18 cellular contexts compared by ENCODE assay signal in the genomic region with DNA sequence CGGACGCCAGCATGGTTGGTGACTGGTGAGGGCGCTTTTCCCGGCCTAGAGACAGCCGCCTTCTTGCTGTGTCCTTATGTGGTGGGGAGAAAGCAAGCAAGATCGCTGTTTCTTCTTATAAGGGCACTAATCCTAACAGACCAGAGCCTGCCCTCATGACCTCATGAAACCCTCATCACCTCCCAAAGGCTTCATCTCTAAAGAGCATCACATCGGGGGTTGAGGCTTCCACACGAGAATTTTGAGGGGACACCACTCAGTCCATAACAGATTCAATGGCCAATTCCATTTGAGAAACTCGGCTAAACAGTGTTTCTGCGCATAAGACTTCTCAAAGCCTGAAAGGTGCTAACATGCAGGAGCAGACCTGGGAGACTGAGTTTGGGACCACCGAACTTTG. TPM values are rescaled to one million over a fixed set of nuclear protein-coding genes. Genes with fewer than 3 reads are reported as not detected.
DNase-seq lines count a peak whose midpoint lies in the region; ATAC-seq and TF ChIP-seq lines count a peak whose summit lies in the region.
"Had no signal": no experiment of that assay in that cellular context is flagged by ENCODE, and none has a peak within 500 bp of the region (broad histone marks: within the 10 kb centered on the region; RNA-seq: fewer than 3 reads in every experiment).

No MANE protein-coding gene starts in this region.

- no peaks in the 10 kb centered on the region for H3K36me3 ChIP-seq in tibial artery

- H3K9me3 Mint-ChIP-seq in osteocyte (ENCODE audit: unreplicated experiment), result no peaks in the 10 kb centered on the region
- H3K9me3 Mint-ChIP-seq: activated CD4-positive, alpha-beta memory T cell treated with anti-CD3 and anti-CD28 coated beads for 36 hours; activated naive CD4-positive, alpha-beta T cell treated with anti-CD3 and anti-CD28 coated beads for 36 hours had no signal

- peak overlapping the region; percentile 12 for H3K4me3 ChIP-seq in coronary artery
- H3K4me3 ChIP-seq in tibial artery, result no peak overlapping the region
- H3K4me3 ChIP-seq: lung had no signal

- TF ChIP-seq CTCF in VCaP (conservative IDR thresholded peaks at IDR 0.05) (no peak), coronary artery (IDR thresholded peaks at IDR 0.05) (no peak), osteocyte (IDR thresholded peaks at IDR 0.05) (no peak), tibial artery (IDR thresholded peaks at IDR 0.05) (no peak)

- intact Hi-C loops in tibial artery (cut with DNase I; ENCODE audit: low total_unique reads), result no loop called here

- H3K27me3 ChIP-seq in tibial artery, result no peaks in the 10 kb centered on the region

- H3K4me1 Mint-ChIP-seq in osteocyte (ENCODE audit: unreplicated experiment), result peaks cover 95% of the 10 kb centered on the region

- no peak overlapping the region for H3K4me3 Mint-ChIP-seq in osteocyte (ENCODE audit: unreplicated experiment)
- H3K4me3 Mint-ChIP-seq: activated CD4-positive, alpha-beta memory T cell treated with anti-CD3 and anti-CD28 coated beads for 36 hours; activated naive CD4-positive, alpha-beta T cell treated with anti-CD3 and anti-CD28 coated beads for 36 hours had no signal

- peaks cover 5 to 93% (median 68%) of the 10 kb centered on the region in 4 donors for H3K4me1 ChIP-seq in tibial artery

- H3K36me3 Mint-ChIP-seq in osteocyte (ENCODE audit: unreplicated experiment), result peaks cover 37% of the 10 kb centered on the region
- H3K36me3 Mint-ChIP-seq: activated CD4-positive, alpha-beta memory T cell treated with anti-CD3 and anti-CD28 coated beads for 36 hours had no signal

- H3K27ac ChIP-seq in VCaP (peak overlapping the region; percentile 39), coronary artery (peak overlapping the region; percentile 81 to 90), tibial artery (peak overlapping the region; percentile 70 to 72)
- H3K27ac ChIP-seq: HL-60, WERI-Rb-1 had no signal

- DNase-seq in coronary artery (ENCODE audit: low spot score) (peak; percentile 74), osteocyte (ENCODE audit: extremely low spot score, unreplicated experiment) (no peak), tibial artery (no peak), T-helper 1 cell (no peak), SKM-1 (lab: John Stamatoyannopoulos, UW; ENCODE audit: unreplicated experiment) (no peak)
- DNase-seq: activated CD4-positive, alpha-beta memory T cell treated with anti-CD3 and anti-CD28 coated beads for 36 hours; activated naive CD4-positive, alpha-beta T cell treated with anti-CD3 and anti-CD28 coated beads for 36 hours; dermis blood vessel endothelial cell; erythroblast; NCI-H1694 treated with DMSO at 0.1 percent for 48 hours; NCI-H345; stimulated activated CD4-positive, alpha-beta T cell treated with anti-CD3 and anti-CD28 coated beads, Interleukin-1b, Interleukin-23, amount 100 ng/mL, for 48 hours; stimulated activated naive CD8-positive, alpha-beta T cell treated with anti-CD3 and anti-CD28 coated beads, Interleukin-15, Interleukin-2, amounts not matched to agents 100 U/mL and 50 U/mL, for 24 hours; WERI-Rb-1 had no signal

- H3K9me3 ChIP-seq in tibial artery, result no peaks in the 10 kb centered on the region

- no peak for ATAC-seq in GM18868 (IDR thresholded peaks at IDR 0.05; ENCODE audit: unreplicated experiment)
- ATAC-seq: stimulated activated naive CD8-positive, alpha-beta T cell treated with anti-CD3 and anti-CD28 coated beads, Interleukin-15, Interleukin-2, amounts not matched to agents 100 U/mL and 50 U/mL, for 24 hours had no signal

- no peaks in the 10 kb centered on the region for H3K27me3 Mint-ChIP-seq in osteocyte (ENCODE audit: unreplicated experiment)
- H3K27me3 Mint-ChIP-seq: activated CD4-positive, alpha-beta memory T cell treated with anti-CD3 and anti-CD28 coated beads for 36 hours had no signal

- peak overlapping the region; percentile 71 for H3K27ac Mint-ChIP-seq in osteocyte (ENCODE audit: unreplicated experiment)
- H3K27ac Mint-ChIP-seq: activated CD4-positive, alpha-beta memory T cell treated with anti-CD3 and anti-CD28 coated beads for 36 hours had no signal

RNA-seq across cellular contexts. Expression of a gene that starts 54.0 kb away (rescaled TPM):
- total RNA-seq in osteocyte, result 130 and 139 TPM in 2 replicates
